Comparison of ENCODE assay signal across 13 cellular contexts in genomic region chr3:177498037-177498857, GRCh38.
DNase-seq lines count a peak whose midpoint lies in the region; ATAC-seq and TF ChIP-seq lines count a peak whose summit lies in the region.
"Had no signal": no experiment of that assay in that cellular context is flagged by ENCODE, and none has a peak within 500 bp of the region (broad histone marks: within the 10 kb centered on the region; RNA-seq: fewer than 3 reads in every experiment).

No MANE protein-coding gene starts in this region.

- H3K9me3 ChIP-seq in upper lobe of right lung: no peaks in the 10 kb centered on the region
- H3K9me3 ChIP-seq: gastrocnemius medialis had no signal

- no peak overlapping the region for H3K4me3 ChIP-seq in upper lobe of right lung
- H3K4me3 ChIP-seq: gastrocnemius medialis, skin epidermis had no signal

- H3K36me3 Mint-ChIP-seq in activated naive CD8-positive, alpha-beta T cell treated with anti-CD3 and anti-CD28 coated beads, Interleukin-2, amount 50 U/mL, for 24 hours (ENCODE audit: low read depth): no peaks in the 10 kb centered on the region
- H3K36me3 Mint-ChIP-seq in activated naive CD8-positive, alpha-beta T cell treated with anti-CD3 and anti-CD28 coated beads for 36 hours: no peaks in the 10 kb centered on the region

- H3K36me3 ChIP-seq in upper lobe of right lung: no peaks in the 10 kb centered on the region
- H3K36me3 ChIP-seq: gastrocnemius medialis had no signal

- H3K27ac ChIP-seq in foreskin keratinocyte (no peak overlapping the region), upper lobe of right lung (no peak overlapping the region)
- H3K27ac ChIP-seq: gastrocnemius medialis, skin epidermis had no signal

- no peak overlapping the region for H3K4me3 Mint-ChIP-seq in activated naive CD8-positive, alpha-beta T cell treated with anti-CD3 and anti-CD28 coated beads, Interleukin-2, amount 50 U/mL, for 24 hours
- no peak overlapping the region for H3K4me3 Mint-ChIP-seq in activated naive CD8-positive, alpha-beta T cell treated with anti-CD3 and anti-CD28 coated beads for 36 hours
- H3K4me3 Mint-ChIP-seq: central memory CD8-positive, alpha-beta T cell; T-helper 17 cell had no signal

- in situ Hi-C loops in SK-MEL-5 (cut with HindIII; ENCODE audit: low pct_unique_long_range_greater_than_20kb, low sequenced_read_pairs): no loop called here

- DNase-seq in activated naive CD8-positive, alpha-beta T cell treated with anti-CD3 and anti-CD28 coated beads, Interleukin-2, amount 50 U/mL, for 24 hours: no peak
- no peak for DNase-seq in activated naive CD8-positive, alpha-beta T cell treated with anti-CD3 and anti-CD28 coated beads for 36 hours
- peak; percentile 41 for DNase-seq in SK-MEL-5 (ENCODE audit: low read depth, low spot score)
- peak; percentile 51 to 75 for DNase-seq in foreskin keratinocyte
- DNase-seq in upper lobe of right lung: no peak
- DNase-seq in NK-92 treated with Interleukin-12 subunit alpha and Interleukin-12 subunit beta, amount 100 ng/mL, for 24 hours (lab: John Stamatoyannopoulos, UW): no peak
- DNase-seq in NCI-H187 treated with DMSO at 0.1 percent for 48 hours (lab: John Stamatoyannopoulos, UW): no peak
- DNase-seq in NCI-H1436 (lab: John Stamatoyannopoulos, UW): no peak
- DNase-seq: gastrocnemius medialis, NCI-H2081, T-helper 17 cell had no signal

- H3K4me1 Mint-ChIP-seq in activated naive CD8-positive, alpha-beta T cell treated with anti-CD3 and anti-CD28 coated beads, Interleukin-2, amount 50 U/mL, for 24 hours: no peaks in the 10 kb centered on the region
- peaks cover 2% of the 10 kb centered on the region for H3K4me1 Mint-ChIP-seq in activated naive CD8-positive, alpha-beta T cell treated with anti-CD3 and anti-CD28 coated beads for 36 hours
- H3K4me1 Mint-ChIP-seq: central memory CD8-positive, alpha-beta T cell; T-helper 17 cell had no signal

- H3K27me3 ChIP-seq in foreskin keratinocyte (no peaks in the 10 kb centered on the region), upper lobe of right lung (no peaks in the 10 kb centered on the region)
- H3K27me3 ChIP-seq: gastrocnemius medialis had no signal

- H3K27me3 Mint-ChIP-seq in activated naive CD8-positive, alpha-beta T cell treated with anti-CD3 and anti-CD28 coated beads, Interleukin-2, amount 50 U/mL, for 24 hours: no peaks in the 10 kb centered on the region
- H3K27me3 Mint-ChIP-seq in activated naive CD8-positive, alpha-beta T cell treated with anti-CD3 and anti-CD28 coated beads for 36 hours: no peaks in the 10 kb centered on the region
- H3K27me3 Mint-ChIP-seq: central memory CD8-positive, alpha-beta T cell; T-helper 17 cell had no signal

- ATAC-seq in activated naive CD8-positive, alpha-beta T cell treated with anti-CD3 and anti-CD28 coated beads, Interleukin-2, amount 50 U/mL, for 24 hours: peak; percentile 28
- ATAC-seq in foreskin keratinocyte: peak; percentile 95
- ATAC-seq in upper lobe of right lung: peak; percentile 74
- ATAC-seq: T-helper 17 cell had no signal

- intact Hi-C loops in upper lobe of right lung (cut with DNase I): no loop called here

- no peaks in the 10 kb centered on the region for H3K9me3 Mint-ChIP-seq in activated naive CD8-positive, alpha-beta T cell treated with anti-CD3 and anti-CD28 coated beads, Interleukin-2, amount 50 U/mL, for 24 hours
- no peaks in the 10 kb centered on the region for H3K9me3 Mint-ChIP-seq in activated naive CD8-positive, alpha-beta T cell treated with anti-CD3 and anti-CD28 coated beads for 36 hours
- H3K9me3 Mint-ChIP-seq: central memory CD8-positive, alpha-beta T cell had no signal

- TF ChIP-seq CTCF in foreskin keratinocyte (conservative IDR thresholded peaks at IDR 0.05) (no peak), upper lobe of right lung (IDR thresholded peaks at IDR 0.05) (no peak)

- H3K4me1 ChIP-seq in foreskin keratinocyte (no peaks in the 10 kb centered on the region), upper lobe of right lung (no peaks in the 10 kb centered on the region)

- H3K27ac Mint-ChIP-seq in activated naive CD8-positive, alpha-beta T cell treated with anti-CD3 and anti-CD28 coated beads, Interleukin-2, amount 50 U/mL, for 24 hours: no peak overlapping the region
- H3K27ac Mint-ChIP-seq in activated naive CD8-positive, alpha-beta T cell treated with anti-CD3 and anti-CD28 coated beads for 36 hours: no peak overlapping the region
- H3K27ac Mint-ChIP-seq: T-helper 17 cell had no signal

Comparison
In these comparisons a context has a peak if more than half of its experiments do, and no peak if none do; other contexts are left out.
1. ATAC-seq: peak in every context shown above with its lines; median percentile 95 in foreskin keratinocyte; 74 in upper lobe of right lung; 28 in activated naive CD8-positive, alpha-beta T cell treated with anti-CD3 and anti-CD28 coated beads, Interleukin-2, amount 50 U/mL, for 24 hours.
2. DNase-seq: peak in SK-MEL-5 (single experiment) and foreskin keratinocyte (2 of 2); none in activated naive CD8-positive, alpha-beta T cell treated with anti-CD3 and anti-CD28 coated beads, Interleukin-2, amount 50 U/mL, for 24 hours (single experiment), activated naive CD8-positive, alpha-beta T cell treated with anti-CD3 and anti-CD28 coated beads for 36 hours (single experiment), upper lobe of right lung (single experiment), NK-92 treated with Interleukin-12 subunit alpha and Interleukin-12 subunit beta, amount 100 ng/mL, for 24 hours (single experiment), NCI-H187 treated with DMSO at 0.1 percent for 48 hours (single experiment) and NCI-H1436 (single experiment).